In genomic region chr15:68363353-68363752, GRCh38 we compare ENCODE assay signal across 29 cellular contexts.
A peak's percentile ranks its signal among the peaks of the same experiment; 100 is the strongest.
DNase-seq lines count a peak whose midpoint lies in the region; ATAC-seq, FAIRE-seq and TF ChIP-seq lines count a peak whose summit lies in the region.
"Had no signal": no experiment of that assay in that cellular context is flagged by ENCODE, and none has a peak within 500 bp of the region (broad histone marks: within the 10 kb centered on the region; RNA-seq: fewer than 3 reads in every experiment).

No MANE protein-coding gene starts in this region.

- no TSS peak for BruUV-seq in K562 (replicated peaks; lab: Mats Ljungman, UMichigan)

- peaks cover 12% of the 10 kb centered on the region for H3K4me1 Mint-ChIP-seq in activated T-cell treated with anti-CD3 and anti-CD28 coated beads, Interleukin-2, amount 50 U/mL, for 72 hours (ENCODE audit: low read depth)
- H3K4me1 Mint-ChIP-seq: IgD-negative memory B cell had no signal

- FAIRE-seq in K562 (lab: Jason Lieb, UNC): no peak
- FAIRE-seq: frontal cortex had no signal

- TF ChIP-seq EP300 in K562 (IDR thresholded peaks at IDR 0.05; ENCODE audit: low read length): no peak

- no peaks in the 10 kb centered on the region for H3K36me3 Mint-ChIP-seq in activated T-cell treated with anti-CD3 and anti-CD28 coated beads, Interleukin-2, amount 50 U/mL, for 72 hours (ENCODE audit: insufficient read depth in 2 of 2)
- H3K36me3 Mint-ChIP-seq: activated naive CD4-positive, alpha-beta T cell treated with anti-CD3 and anti-CD28 coated beads, Interleukin-2, amount 10 ng/mL, durations not matched to agents 7 days and 5 days; IgD-negative memory B cell; naive B cell; WTC11 had no signal

- H3K9me3 Mint-ChIP-seq in activated T-cell treated with anti-CD3 and anti-CD28 coated beads, Interleukin-2, amount 50 U/mL, for 72 hours: no peaks in the 10 kb centered on the region
- H3K9me3 Mint-ChIP-seq: activated naive CD4-positive, alpha-beta T cell treated with anti-CD3 and anti-CD28 coated beads, Interleukin-2, amount 10 ng/mL, durations not matched to agents 7 days and 5 days; activated T-helper 1 cell treated with anti-CD3 and anti-CD28 coated beads, Interleukin-12 subunit alpha, Interleukin-12 subunit beta, Interleukin-2, Interleukin-4 antibody, amounts not matched to agents 30 ng/mL and 10 ng/mL and 1 ng/mL, durations not matched to agents 14 hours and 24 hours and 36 hours; IgD-negative memory B cell; naive B cell; stimulated activated naive CD8-positive, alpha-beta T cell treated with anti-CD3 and anti-CD28 coated beads, Interleukin-15, Interleukin-2, amounts not matched to agents 100 ng/mL and 50 ng/mL, for 24 hours; WTC11 had no signal

- no peak overlapping the region for H3K4me3 ChIP-seq in right cardiac atrium (ENCODE audit: low read length)
- H3K4me3 ChIP-seq in K562: no peak overlapping the region
- H3K4me3 ChIP-seq in psoas muscle: no peak overlapping the region
- H3K4me3 ChIP-seq: cardiac muscle cell, prostate gland, skin epidermis, transverse colon had no signal

- no peak for TF ChIP-seq CTCF in K562 (IDR thresholded peaks at IDR 0.05 in 2 of 3, conservative IDR thresholded peaks at IDR 0.05 in 1 of 3; ENCODE audit: insufficient read depth in 2 of 3, low read depth in 1 of 3, low read length in 3 of 3)
- no peak for TF ChIP-seq CTCF in psoas muscle (IDR thresholded peaks at IDR 0.05)

- no peak for ATAC-seq in right cardiac atrium
- ATAC-seq in left cardiac atrium: no peak
- ATAC-seq in K562: no peak
- no peak for ATAC-seq in psoas muscle
- ATAC-seq in GM19324 (IDR thresholded peaks at IDR 0.05; ENCODE audit: low FRiP score, unreplicated experiment): no peak
- no peak for ATAC-seq in HG03432 (IDR thresholded peaks at IDR 0.05; ENCODE audit: unreplicated experiment)
- no peak for ATAC-seq in activated T-cell treated with anti-CD3 and anti-CD28 coated beads, Interleukin-2, amount 50 U/mL, for 72 hours (replicated peaks in 1 of 2)
- ATAC-seq: esophagus mucosa, left lobe of liver, WTC11 had no signal

- H3K27me3 ChIP-seq in right cardiac atrium (ENCODE audit: control insufficient read depth, insufficient read depth) (no peaks in the 10 kb centered on the region), K562 (ENCODE audit: control insufficient read depth in 2 of 2, insufficient read depth in 2 of 2, low read length in 2 of 2) (peaks cover 10 to 44% of the 10 kb centered on the region in 2 experiments; a peak in 4 of 5 replicates), psoas muscle (ENCODE audit: insufficient read depth in 3 of 3, low read length in 2 of 3) (peaks cover 0 to 4% (median 0%) of the 10 kb centered on the region in 3 donors)
- H3K27me3 ChIP-seq: cardiac muscle cell, transverse colon had no signal

- H3K9ac ChIP-seq in K562 (ENCODE audit: insufficient read depth in 1 of 2, low read depth in 2 of 2, low read length in 2 of 2): no peak overlapping the region

- H3K79me2 ChIP-seq in K562 (ENCODE audit: control insufficient read depth, insufficient read depth, low read length): no peaks in the 10 kb centered on the region

- no peaks in the 10 kb centered on the region for H3K36me3 ChIP-seq in K562 (ENCODE audit: control insufficient read depth, insufficient read depth, low read length)
- H3K36me3 ChIP-seq in psoas muscle (ENCODE audit: insufficient read depth in 1 of 2, low read depth in 1 of 2): no peaks in the 10 kb centered on the region
- H3K36me3 ChIP-seq: cardiac muscle cell, neutrophil, prostate gland, transverse colon had no signal

- H3K9me3 ChIP-seq in right cardiac atrium (ENCODE audit: control insufficient read depth, low read length) (no peaks in the 10 kb centered on the region), K562 (replicated peaks; ENCODE audit: control insufficient read depth, insufficient read depth, low read depth, low read length) (no peaks in the 10 kb centered on the region), psoas muscle (no peaks in the 10 kb centered on the region)
- H3K9me3 ChIP-seq: neutrophil, prostate gland, transverse colon had no signal

- H3K27me3 Mint-ChIP-seq in activated T-cell treated with anti-CD3 and anti-CD28 coated beads, Interleukin-2, amount 50 U/mL, for 72 hours (ENCODE audit: low read depth): peaks cover 7% of the 10 kb centered on the region
- H3K27me3 Mint-ChIP-seq: stimulated activated naive CD8-positive, alpha-beta T cell treated with anti-CD3 and anti-CD28 coated beads, Interleukin-15, Interleukin-2, amounts not matched to agents 100 ng/mL and 50 ng/mL, for 24 hours had no signal

- no peak overlapping the region for H3K4me3 Mint-ChIP-seq in activated T-cell treated with anti-CD3 and anti-CD28 coated beads, Interleukin-2, amount 50 U/mL, for 72 hours
- H3K4me3 Mint-ChIP-seq: activated naive CD4-positive, alpha-beta T cell treated with anti-CD3 and anti-CD28 coated beads, Interleukin-2, amount 10 ng/mL, durations not matched to agents 7 days and 5 days; activated T-helper 1 cell treated with anti-CD3 and anti-CD28 coated beads, Interleukin-12 subunit alpha, Interleukin-12 subunit beta, Interleukin-2, Interleukin-4 antibody, amounts not matched to agents 30 ng/mL and 10 ng/mL and 1 ng/mL, durations not matched to agents 14 hours and 24 hours and 36 hours; IgD-negative memory B cell; naive B cell; stimulated activated naive CD8-positive, alpha-beta T cell treated with anti-CD3 and anti-CD28 coated beads, Interleukin-15, Interleukin-2, amounts not matched to agents 100 ng/mL and 50 ng/mL, for 24 hours; WTC11 had no signal

- H3K9me1 ChIP-seq in K562 (ENCODE audit: control insufficient read depth, insufficient read depth, low read length): no peaks in the 10 kb centered on the region

- H4K20me1 ChIP-seq in K562 (replicated peaks; ENCODE audit: control insufficient read depth, insufficient read depth, low read length): no peaks in the 10 kb centered on the region

- peak overlapping the region; percentile 85 for H3K27ac ChIP-seq in right cardiac atrium (ENCODE audit: low read length)
- no peak overlapping the region for H3K27ac ChIP-seq in K562 (ENCODE audit: extremely low read depth, low read depth, low read length)
- H3K27ac ChIP-seq in psoas muscle: peak overlapping the region; percentile 46
- H3K27ac ChIP-seq: cardiac muscle cell, neutrophil, RWPE1, transverse colon had no signal

- POLR2A ChIA-PET in K562 (lab: Yijun Ruan, JAX): no interaction called here

- DNase-seq in right cardiac atrium (no peak), left cardiac atrium (no peak), K562 (ENCODE audit: extremely low read depth in 1 of 4, low spot score in 3 of 4) (no peak), psoas muscle (no peak), NCI-H446 (lab: John Stamatoyannopoulos, UW) (no peak)
- no peak for DNase-seq in activated T-cell treated with anti-CD3 and anti-CD28 coated beads, Interleukin-2, amount 50 U/mL, for 72 hours
- DNase-seq: activated CD4-positive, alpha-beta T cell treated with anti-CD3 and anti-CD28 coated beads, Interleukin-2, amount 50 U/mL, for 1 hour; activated naive CD4-positive, alpha-beta T cell treated with anti-CD3 and anti-CD28 coated beads, Interleukin-2, amount 10 ng/mL, durations not matched to agents 7 days and 5 days; COR-L47; GDM1; naive B cell; NCI-H1105 treated with DMSO at 0.1 percent for 48 hours; NCI-H2081 treated with DMSO at 0.1 percent for 48 hours; NCI-H446 treated with DMSO at 0.1 percent for 48 hours; transverse colon had no signal

- TF ChIP-seq RAD21 in K562 (CRISPR knock-in tag; conservative IDR thresholded peaks at IDR 0.05 in 1 of 2, IDR thresholded peaks at IDR 0.05 in 1 of 2): no peak

- H3K4me1 ChIP-seq in right cardiac atrium (ENCODE audit: control insufficient read depth, insufficient read depth, low read length): peaks cover 36% of the 10 kb centered on the region
- no peaks in the 10 kb centered on the region for H3K4me1 ChIP-seq in K562 (replicated peaks in 1 of 2; ENCODE audit: control insufficient read depth in 2 of 2, insufficient read depth in 2 of 2, low read length in 2 of 2)
- H3K4me1 ChIP-seq in psoas muscle: peaks cover 37% of the 10 kb centered on the region

- in situ Hi-C loops in K562 (cut with MboI): no loop called here

- H2AFZ ChIP-seq in K562 (ENCODE audit: low read depth, low read length): no peak overlapping the region

- CTCF ChIA-PET in K562 (lab: Yijun Ruan, JAX; ENCODE audit: low intra/inter-chr PET ratio): no interaction called here

- TF ChIP-seq POLR2A in K562 (conservative IDR thresholded peaks at IDR 0.05): no peak

- intact Hi-C loops in right cardiac atrium (cut with DNase I) (no loop called here), left cardiac atrium (cut with DNase I) (no loop called here), K562 (cut with micrococcal nuclease) (no loop called here), psoas muscle (cut with DNase I) (no loop called here)

- no peak overlapping the region for H3K27ac Mint-ChIP-seq in activated T-cell treated with anti-CD3 and anti-CD28 coated beads, Interleukin-2, amount 50 U/mL, for 72 hours
- H3K27ac Mint-ChIP-seq: activated naive CD4-positive, alpha-beta T cell treated with anti-CD3 and anti-CD28 coated beads, Interleukin-2, amount 10 ng/mL, durations not matched to agents 7 days and 5 days; activated T-helper 1 cell treated with anti-CD3 and anti-CD28 coated beads, Interleukin-12 subunit alpha, Interleukin-12 subunit beta, Interleukin-2, Interleukin-4 antibody, amounts not matched to agents 30 ng/mL and 10 ng/mL and 1 ng/mL, durations not matched to agents 14 hours and 24 hours and 36 hours; IgD-negative memory B cell; naive B cell; stimulated activated naive CD8-positive, alpha-beta T cell treated with anti-CD3 and anti-CD28 coated beads, Interleukin-15, Interleukin-2, amounts not matched to agents 100 ng/mL and 50 ng/mL, for 24 hours; WTC11 had no signal

- 84% methylated on average over 2 of the region's 2 CpGs for WGBS in right cardiac atrium
- WGBS in K562 (ENCODE audit: insufficient coverage, low coverage, missing lambda C conversion rate): 0% methylated on average over 2 of the region's 2 CpGs
- 95% methylated on average over 2 of the region's 2 CpGs for WGBS in psoas muscle, 3 donors

- no peak overlapping the region for H3K4me2 ChIP-seq in K562 (ENCODE audit: insufficient read depth, low read length)

TF ChIP-seq in K562, 482 proteins besides CTCF, POLR2A, EP300 and RAD21:
- TF ChIP-seq FOSL1 (tag; conservative IDR thresholded peaks at IDR 0.05) (peak; percentile 57), ZNF140 (CRISPR knock-in tag; IDR thresholded peaks at IDR 0.05) (no peak)
